ENCODE assay signal across 8 cellular contexts in the genomic region with DNA sequence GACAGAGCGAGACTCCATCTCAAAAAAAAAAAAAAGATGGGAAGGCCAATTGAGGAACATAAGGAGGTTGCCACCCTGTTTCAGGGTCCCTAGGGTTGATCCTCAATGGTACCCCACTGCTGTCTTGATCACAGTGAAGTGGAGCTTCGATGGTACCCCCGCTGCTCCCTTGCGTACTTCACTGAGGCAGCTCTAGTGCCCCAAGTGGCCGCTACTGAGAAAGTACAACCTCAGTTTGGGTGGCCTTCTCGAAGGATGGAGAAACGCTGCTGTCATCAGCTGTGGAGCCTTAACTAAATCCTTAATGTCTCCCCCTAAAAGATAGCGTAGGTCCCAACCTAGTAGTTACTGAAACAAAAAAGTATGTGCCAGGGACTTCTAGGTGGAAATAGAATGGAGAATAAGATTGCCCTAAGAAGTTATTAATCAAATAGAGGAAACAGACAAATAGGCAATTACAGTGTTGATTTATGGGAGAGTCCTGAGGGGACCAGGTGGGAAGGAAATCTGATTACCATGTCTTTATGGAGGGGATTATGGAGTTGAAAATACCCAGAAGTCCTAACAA. TPM values are rescaled to one million over a fixed set of nuclear protein-coding genes. Genes with fewer than 3 reads are reported as not detected.
DNase-seq lines count a peak whose midpoint lies in the region; ATAC-seq and TF ChIP-seq lines count a peak whose summit lies in the region.

No MANE protein-coding gene starts in this region.

- no peak overlapping the region for H2BK120ac ChIP-seq in mesendoderm (ENCODE audit: low read depth, low read length)

- no peak overlapping the region for H3K56ac ChIP-seq in mesendoderm (ENCODE audit: low read length)

- no peak overlapping the region for H3K18ac ChIP-seq in mesendoderm (ENCODE audit: low read length)

- H3K4me1 Mint-ChIP-seq in stimulated activated naive CD8-positive, alpha-beta T cell treated with anti-CD3 and anti-CD28 coated beads, Interleukin-15, amount 100 ng/mL, for 72 hours = peaks cover 33% of the 10 kb centered on the region

- H3K36me3 ChIP-seq in mesendoderm (ENCODE audit: control insufficient read depth, insufficient read depth, low read length) = no peaks in the 10 kb centered on the region

- H3K4me3 ChIP-seq in dorsolateral prefrontal cortex (peak overlapping the region in 1 of 59 donors; percentile 14), mesendoderm (ENCODE audit: low read length) (no peak overlapping the region)

- no peak overlapping the region for H2BK5ac ChIP-seq in mesendoderm (ENCODE audit: low read length)

- peaks cover 0 to 6% (median 0%) of the 10 kb centered on the region in 45 donors for H3K27me3 ChIP-seq in dorsolateral prefrontal cortex
- no peaks in the 10 kb centered on the region for H3K27me3 ChIP-seq in mesendoderm (ENCODE audit: insufficient read depth, low read length, poor library complexity)

- no CpG with 5 or more reads among the region's 8 CpGs for WGBS in mesendoderm (ENCODE audit: extremely low coverage, insufficient coverage, low lambda C conversion rate)

- no peak overlapping the region for H3K27ac Mint-ChIP-seq in stimulated activated naive CD8-positive, alpha-beta T cell treated with anti-CD3 and anti-CD28 coated beads, Interleukin-15, amount 100 ng/mL, for 72 hours

- no peak overlapping the region for H3K23ac ChIP-seq in mesendoderm (ENCODE audit: low read length)

- intact Hi-C loops in dorsolateral prefrontal cortex (cut with DNase I) = no loop called here

- no peaks in the 10 kb centered on the region for H3K79me2 ChIP-seq in mesendoderm (ENCODE audit: control insufficient read depth, insufficient read depth, low read length)

- ATAC-seq in stimulated activated naive CD8-positive, alpha-beta T cell treated with anti-CD3 and anti-CD28 coated beads, Interleukin-15, amount 100 ng/mL, for 72 hours = peak; percentile 86

- TF ChIP-seq CTCF in LNCAP (IDR thresholded peaks at IDR 0.05) = peak; percentile 84
- TF ChIP-seq CTCF in dorsolateral prefrontal cortex (IDR thresholded peaks at IDR 0.05 in 54 of 56, conservative IDR thresholded peaks at IDR 0.05 in 2 of 56; ENCODE audit: low read depth in 1 of 56, partially characterized antibody in 56 of 56) = peak; percentile 29 to 73 (median 56)

- H3K4me3 Mint-ChIP-seq in stimulated activated naive CD8-positive, alpha-beta T cell treated with anti-CD3 and anti-CD28 coated beads, Interleukin-15, amount 100 ng/mL, for 72 hours = no peak overlapping the region

- H2BK15ac ChIP-seq in mesendoderm (replicated peaks; ENCODE audit: low read depth) = no peak overlapping the region

- no peaks in the 10 kb centered on the region for H3K9me3 Mint-ChIP-seq in stimulated activated naive CD8-positive, alpha-beta T cell treated with anti-CD3 and anti-CD28 coated beads, Interleukin-15, amount 100 ng/mL, for 72 hours

- H4K8ac ChIP-seq in mesendoderm (ENCODE audit: low read depth, low read length) = no peak overlapping the region

- H3K79me1 ChIP-seq in mesendoderm (ENCODE audit: low read length) = peaks cover 6% of the 10 kb centered on the region

- DNase-seq in NCI-H510A treated with DMSO at 0.1 percent for 48 hours (lab: John Stamatoyannopoulos, UW) (peak; percentile 8), NCI-H510A (lab: John Stamatoyannopoulos, UW) (no peak), dorsolateral prefrontal cortex (peak in 7 of 10 donors; percentile 46 to 62 (median 55)), mesendoderm (peak; percentile 59), DMS79 treated with DMSO at 0.1 percent for 48 hours (lab: John Stamatoyannopoulos, UW) (no peak)
- peak; percentile 29 for DNase-seq in activated CD4-positive, CD25-positive, alpha-beta regulatory T cell treated with anti-CD3 and anti-CD28 coated beads, Interleukin-2, amount 50 U/mL, for 16 hours (ENCODE audit: low read depth, low spot score)
- DNase-seq in stimulated activated naive CD8-positive, alpha-beta T cell treated with anti-CD3 and anti-CD28 coated beads, Interleukin-15, amount 100 ng/mL, for 72 hours = peak; percentile 45 to 54

- no peak overlapping the region for H2AK5ac ChIP-seq in mesendoderm (ENCODE audit: low read length)

- H3K4ac ChIP-seq in mesendoderm (ENCODE audit: low read depth, low read length) = no peak overlapping the region

- peak overlapping the region in 5 of 59 donors; percentile 3 to 46 (median 38) for H3K27ac ChIP-seq in dorsolateral prefrontal cortex
- H3K27ac ChIP-seq in mesendoderm (ENCODE audit: low read depth, low read length) = no peak overlapping the region

- H3K4me1 ChIP-seq in mesendoderm (ENCODE audit: control insufficient read depth, low read depth, low read length) = peaks cover 1% of the 10 kb centered on the region

- no peak overlapping the region for H3K9ac ChIP-seq in mesendoderm (ENCODE audit: low read length)

- H3K27me3 Mint-ChIP-seq in stimulated activated naive CD8-positive, alpha-beta T cell treated with anti-CD3 and anti-CD28 coated beads, Interleukin-15, amount 100 ng/mL, for 72 hours = no peaks in the 10 kb centered on the region

- H3K4me2 ChIP-seq in mesendoderm (ENCODE audit: low read length) = no peak overlapping the region

- no peak overlapping the region for H4K5ac ChIP-seq in mesendoderm (ENCODE audit: low read length)

RNA-seq across cellular contexts. Expression of a gene that starts 6.3 kb away (rescaled TPM):
- total RNA-seq in dorsolateral prefrontal cortex = 10 to 100 TPM; 37.3 to 76.3 (median 48.8) TPM
- polyA plus RNA-seq in mesendoderm (2013, experiment 1 of 2) = 7.1 TPM
- polyA plus RNA-seq in mesendoderm (2013, experiment 2 of 2) = 7.8 TPM

RNA-seq across cellular contexts. Expression of a gene that starts 6.9 kb away (rescaled TPM):
- 1 to 10 TPM in 110 of 120 experiments, under 1 TPM in 10; 0.48 to 5.7 (median 2.3) TPM for total RNA-seq in dorsolateral prefrontal cortex
- 1.2 TPM for polyA plus RNA-seq in mesendoderm (2013, experiment 1 of 2)
- polyA plus RNA-seq in mesendoderm (2013, experiment 2 of 2) = 1.6 TPM

RNA-seq across cellular contexts. Expression of a gene that starts 39.4 kb away (rescaled TPM):
- total RNA-seq in dorsolateral prefrontal cortex = under 1 TPM in 5 of 120 experiments, not detected in 115; 0.38 to 0.64 (median 0.43) TPM
- 0.87 TPM for polyA plus RNA-seq in mesendoderm (2013, experiment 1 of 2)
- polyA plus RNA-seq in mesendoderm (2013, experiment 2 of 2) = 0.91 TPM

RNA-seq across cellular contexts. Expression of a gene that starts 46.5 kb away (rescaled TPM):
- 1,000 to 10,000 TPM in 119 of 120 experiments, 100 to 1,000 TPM in 1; 532 to 8,708 (median 3,979) TPM for total RNA-seq in dorsolateral prefrontal cortex
- polyA plus RNA-seq in mesendoderm (2013, experiment 1 of 2) = not detected
- polyA plus RNA-seq in mesendoderm (2013, experiment 2 of 2) = not detected

RNA-seq across cellular contexts. Expression of a gene that starts 46.8 kb away (rescaled TPM):
- 10 to 100 TPM; 11.4 to 26.1 (median 18.2) TPM for total RNA-seq in dorsolateral prefrontal cortex
- 7.8 TPM for polyA plus RNA-seq in mesendoderm (2013, experiment 1 of 2)
- 6.8 TPM for polyA plus RNA-seq in mesendoderm (2013, experiment 2 of 2)

Comparison
In these comparisons a context has a peak if more than half of its experiments do, and no peak if none do; other contexts are left out.
1. DNase-seq: peak in NCI-H510A treated with DMSO at 0.1 percent for 48 hours (single experiment), activated CD4-positive, CD25-positive, alpha-beta regulatory T cell treated with anti-CD3 and anti-CD28 coated beads, Interleukin-2, amount 50 U/mL, for 16 hours (single experiment), dorsolateral prefrontal cortex (7 of 10), mesendoderm (single experiment) and stimulated activated naive CD8-positive, alpha-beta T cell treated with anti-CD3 and anti-CD28 coated beads, Interleukin-15, amount 100 ng/mL, for 72 hours (2 of 2); none in NCI-H510A (single experiment) and DMS79 treated with DMSO at 0.1 percent for 48 hours (single experiment).